ENCODE assay signal across 28 cellular contexts in the genomic region with DNA sequence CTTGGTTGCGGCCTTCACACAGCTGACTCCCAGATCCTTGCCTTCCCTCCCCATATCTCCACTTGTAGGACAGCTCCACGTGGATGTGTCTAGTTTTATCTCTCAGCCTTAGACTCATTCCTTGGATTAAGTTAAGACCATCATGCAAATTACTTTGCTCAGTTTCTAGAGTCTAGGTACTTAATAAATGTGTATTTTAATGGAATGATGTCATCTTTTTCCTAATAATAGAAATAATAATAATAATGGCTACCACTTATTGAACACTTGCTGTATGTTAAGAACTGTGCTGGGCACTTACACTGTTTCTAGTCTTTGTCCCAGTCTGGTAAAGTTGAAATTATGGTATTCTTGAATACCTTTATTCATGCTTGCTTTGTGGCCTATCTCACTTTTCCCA.
"Had no signal": no experiment of that assay in that cellular context is flagged by ENCODE, and none has a peak within 500 bp of the region (broad histone marks: within the 10 kb centered on the region; RNA-seq: fewer than 3 reads in every experiment).

No MANE protein-coding gene starts in this region.

- H3K27me3 Mint-ChIP-seq: naive thymus-derived CD4-positive, alpha-beta T cell; stimulated activated memory B cell treated with anti-CD40 and anti-IgM and Interleukin-4, amounts not matched to agents 10 μg/mL and 1 μg/mL and 100 μg/mL, for 72 hours; stimulated activated naive CD8-positive, alpha-beta T cell treated with anti-CD3 and anti-CD28 coated beads, Interleukin-15, amount 100 ng/mL, for 72 hours; type B pancreatic cell had no signal

- H3K27ac ChIP-seq: neutrophil, pancreas, psoas muscle, skin epidermis, spleen, suprapubic skin, testis, tibial artery, transverse colon, upper lobe of right lung, uterus had no signal

- H3K27ac Mint-ChIP-seq: natural killer cell; nephron; stimulated activated memory B cell treated with anti-CD40 and anti-IgM and Interleukin-4, amounts not matched to agents 10 μg/mL and 1 μg/mL and 100 μg/mL, for 72 hours; type B pancreatic cell had no signal

- DNase-seq: naive thymus-derived CD4-positive, alpha-beta T cell; natural killer cell; nucleus accumbens; pancreas; psoas muscle; right cardiac atrium; spleen; stimulated activated CD4-positive, alpha-beta T cell treated with anti-CD3 and anti-CD28 coated beads, Interleukin-12 subunit alpha, Interleukin-12 subunit beta, amount 100 ng/mL, for 4 hours; stimulated activated CD4-positive, alpha-beta T cell treated with anti-CD3 and anti-CD28 coated beads, Interleukin-1b, Interleukin-23, amount 100 ng/mL, for 48 hours; stimulated activated CD4-positive, alpha-beta T cell treated with anti-CD3 and anti-CD28 coated beads, Interleukin-4, amount 100 ng/mL, for 1 hour; stimulated activated CD4-positive, alpha-beta T cell treated with anti-CD3 and anti-CD28 coated beads, Interleukin-4, amount 100 ng/mL, for 4 hours; stimulated activated CD8-positive, alpha-beta memory T cell treated with anti-CD3 and anti-CD28 coated beads, Interleukin-4, amount 100 ng/mL, for 48 hours; stimulated activated naive CD4-positive, alpha-beta T cell; stimulated activated naive CD8-positive, alpha-beta T cell treated with anti-CD3 and anti-CD28 coated beads, Interleukin-15, amount 100 ng/mL, for 72 hours; stimulated activated naive CD8-positive, alpha-beta T cell treated with anti-CD3 and anti-CD28 coated beads, Interleukin-15, Interleukin-2, amounts not matched to agents 100 U/mL and 50 U/mL, for 24 hours; substantia nigra; testis; tibial artery; transverse colon; upper lobe of right lung; uterus had no signal

- H3K9me3 Mint-ChIP-seq: stimulated activated memory B cell treated with anti-CD40 and anti-IgM and Interleukin-4, amounts not matched to agents 10 μg/mL and 1 μg/mL and 100 μg/mL, for 72 hours had no signal

- H3K4me2 ChIP-seq: smooth muscle cell had no signal

- H3K4me1 Mint-ChIP-seq: naive thymus-derived CD4-positive, alpha-beta T cell; stimulated activated naive CD8-positive, alpha-beta T cell treated with anti-CD3 and anti-CD28 coated beads, Interleukin-15, amount 100 ng/mL, for 72 hours had no signal

- H3K4me3 Mint-ChIP-seq: naive thymus-derived CD4-positive, alpha-beta T cell; natural killer cell; nephron; stimulated activated memory B cell treated with anti-CD40 and anti-IgM and Interleukin-4, amounts not matched to agents 10 μg/mL and 1 μg/mL and 100 μg/mL, for 72 hours; stimulated activated naive CD8-positive, alpha-beta T cell treated with anti-CD3 and anti-CD28 coated beads, Interleukin-15, amount 100 ng/mL, for 72 hours; type B pancreatic cell had no signal

- H3K27me3 ChIP-seq: neutrophil, pancreas, spleen, suprapubic skin, testis, tibial artery, transverse colon, upper lobe of right lung, uterus had no signal

- H3K4me3 ChIP-seq: pancreas, psoas muscle, skin epidermis, smooth muscle cell, spleen, suprapubic skin, testis, tibial artery, transverse colon, upper lobe of right lung, uterus had no signal

- H3K36me3 ChIP-seq: neutrophil, uterus had no signal

- H3K9me3 ChIP-seq: neutrophil, pancreas, psoas muscle, suprapubic skin, testis, upper lobe of right lung, uterus had no signal

- H3K4me1 ChIP-seq: pancreas, psoas muscle, spleen, suprapubic skin, testis, tibial artery, transverse colon, upper lobe of right lung, uterus had no signal
